ENCODE assay signal across 41 cellular contexts in genomic region chr1:26189331-26189730, GRCh38. TPM values are rescaled to one million over a fixed set of nuclear protein-coding genes. Genes with fewer than 3 reads are reported as not detected.
"Had no signal": no experiment of that assay in that cellular context is flagged by ENCODE, and none has a peak within 500 bp of the region (broad histone marks: within the 10 kb centered on the region; RNA-seq: fewer than 3 reads in every experiment).

No MANE protein-coding gene starts in this region.

- H3K4me1 ChIP-seq: adrenal gland, body of pancreas, colonic mucosa, esophagus muscularis mucosa, foreskin keratinocyte, heart left ventricle, right lobe of liver, testis, transverse colon had no signal

- H3K36me3 Mint-ChIP-seq: activated naive CD4-positive, alpha-beta T cell treated with anti-CD3 and anti-CD28 coated beads, Interleukin-2, amount 50 U/mL, for 72 hours; memory B cell; natural killer cell had no signal

- H3K27ac Mint-ChIP-seq: activated T-helper 1 cell treated with anti-CD3 and anti-CD28 coated beads, Interleukin-12 subunit alpha, Interleukin-12 subunit beta, Interleukin-2, Interleukin-4 antibody, amounts not matched to agents 30 ng/mL and 10 ng/mL and 1 ng/mL, durations not matched to agents 14 hours and 24 hours and 36 hours; immature natural killer cell; memory B cell; natural killer cell; progenitor cell of endocrine pancreas had no signal

- H3K9me3 ChIP-seq: adrenal gland, body of pancreas, colonic mucosa, esophagus muscularis mucosa, heart left ventricle, neutrophil, ovary, right lobe of liver, testis, transverse colon had no signal

- H3K4me3 Mint-ChIP-seq: activated T-helper 1 cell treated with anti-CD3 and anti-CD28 coated beads, Interleukin-12 subunit alpha, Interleukin-12 subunit beta, Interleukin-2, Interleukin-4 antibody, amounts not matched to agents 30 ng/mL and 10 ng/mL and 1 ng/mL, durations not matched to agents 14 hours and 24 hours and 36 hours; immature natural killer cell; memory B cell; natural killer cell had no signal

- H3K4me1 Mint-ChIP-seq: immature natural killer cell, memory B cell had no signal

- FAIRE-seq: endothelial cell of umbilical vein, kidney, TTC549 had no signal

- H3K27me3 ChIP-seq: adrenal gland, body of pancreas, cardiac muscle cell, colonic mucosa, dorsolateral prefrontal cortex, esophagus muscularis mucosa, foreskin keratinocyte, heart left ventricle, neutrophil, ovary, right lobe of liver, testis, transverse colon had no signal

- H3K9me3 Mint-ChIP-seq: activated naive CD4-positive, alpha-beta T cell treated with anti-CD3 and anti-CD28 coated beads, Interleukin-2, amount 50 U/mL, for 72 hours; activated T-helper 1 cell treated with anti-CD3 and anti-CD28 coated beads, Interleukin-12 subunit alpha, Interleukin-12 subunit beta, Interleukin-2, Interleukin-4 antibody, amounts not matched to agents 30 ng/mL and 10 ng/mL and 1 ng/mL, durations not matched to agents 14 hours and 24 hours and 36 hours; immature natural killer cell; memory B cell; natural killer cell had no signal

- H3K27ac ChIP-seq: adrenal gland, body of pancreas, cardiac muscle cell, colonic mucosa, dorsolateral prefrontal cortex, esophagus muscularis mucosa, foreskin keratinocyte, heart left ventricle, neutrophil, ovary, right lobe of liver, testis, transverse colon, VCaP had no signal

- DNase-seq: activated CD4-positive, alpha-beta T cell treated with anti-CD3 and anti-CD28 coated beads for 48 hours; activated CD4-positive, alpha-beta T cell treated with anti-CD3 and anti-CD28 coated beads, Interleukin-2, amount 50 U/mL, for 48 hours; activated CD8-positive, alpha-beta memory T cell treated with anti-CD3 and anti-CD28 coated beads, Interleukin-2, amount 50 U/mL, for 4 hours; activated gamma-delta T cell; activated T-cell treated with anti-CD3 and anti-CD28 coated beads, Interleukin-2, amount 50 U/mL, for 1 hour; adrenal gland; aorta; body of pancreas; cerebellar nuclear complex; colonic mucosa; dorsolateral prefrontal cortex; effector memory CD4-positive, alpha-beta T cell; foreskin keratinocyte; heart left ventricle; hypothalamus; immature natural killer cell; kidney; left colon; natural killer cell; ovary; right lobe of liver; stimulated activated CD4-positive, alpha-beta T cell treated with anti-CD3 and anti-CD28 coated beads, Interleukin-2, amount 100 ng/mL, for 48 hours; stimulated activated naive CD8-positive, alpha-beta T cell treated with anti-CD3 and anti-CD28 coated beads, Interleukin-15, Interleukin-2, amounts not matched to agents 100 U/mL and 50 U/mL, for 24 hours; testis; transverse colon had no signal

- ATAC-seq: activated naive CD4-positive, alpha-beta T cell treated with anti-CD3 and anti-CD28 coated beads, Interleukin-2, amount 50 U/mL, for 72 hours; body of pancreas; natural killer cell; stimulated activated naive CD8-positive, alpha-beta T cell treated with anti-CD3 and anti-CD28 coated beads, Interleukin-15, Interleukin-2, amounts not matched to agents 100 U/mL and 50 U/mL, for 24 hours had no signal

- H3K4me3 ChIP-seq: adrenal gland, body of pancreas, cardiac muscle cell, colonic mucosa, dorsolateral prefrontal cortex, esophagus muscularis mucosa, heart left ventricle, ovary, right lobe of liver, testis, transverse colon had no signal

- H3K36me3 ChIP-seq: adrenal gland, cardiac muscle cell, colonic mucosa, esophagus muscularis mucosa, heart left ventricle, neutrophil, ovary, right lobe of liver had no signal

RNA-seq across cellular contexts. Expression of gene CATSPER4, which starts 1.1 kb away (rescaled TPM):
- total RNA-seq: activated CD8-positive, alpha-beta memory T cell treated with anti-CD3 and anti-CD28 coated beads for 36 hours; activated naive CD4-positive, alpha-beta T cell treated with anti-CD3 and anti-CD28 coated beads, Interleukin-2, amount 50 U/mL, for 72 hours; activated T-helper 1 cell treated with anti-CD3 and anti-CD28 coated beads, Interleukin-12 subunit alpha, Interleukin-12 subunit beta, Interleukin-2, Interleukin-4 antibody, amounts not matched to agents 30 ng/mL and 10 ng/mL and 1 ng/mL, durations not matched to agents 14 hours and 24 hours and 36 hours; adrenal gland; aorta; body of pancreas; cardiac muscle cell; colonic mucosa; endothelial cell of umbilical vein; esophagus muscularis mucosa; foreskin keratinocyte; heart left ventricle; kidney; left colon; lower leg skin; natural killer cell; ovary; progenitor cell of endocrine pancreas; renal cortical epithelial cell; right lobe of liver; skeletal muscle tissue; T-helper 1 cell treated with Interleukin-12 subunit alpha and Interleukin-12 subunit beta and Interleukin-4 antibody, amounts not matched to agents 30 ng/mL and 1 ng/mL, for 36 hours; transverse colon; urinary bladder had no signal
- polyA plus RNA-seq: adrenal gland, aorta, endothelial cell of umbilical vein, foreskin keratinocyte, heart left ventricle, immature natural killer cell, ovary, urinary bladder had no signal

RNA-seq across cellular contexts. Expression of gene CNKSR1, which starts 12.0 kb away (rescaled TPM):
- total RNA-seq: endothelial cell of umbilical vein, skeletal muscle tissue had no signal
- polyA plus RNA-seq: immature natural killer cell had no signal

RNA-seq across cellular contexts. Expression of gene ZNF593OS, which starts 17.7 kb away (rescaled TPM):
- total RNA-seq: activated CD8-positive, alpha-beta memory T cell treated with anti-CD3 and anti-CD28 coated beads for 36 hours; activated naive CD4-positive, alpha-beta T cell treated with anti-CD3 and anti-CD28 coated beads, Interleukin-2, amount 50 U/mL, for 72 hours; activated T-helper 1 cell treated with anti-CD3 and anti-CD28 coated beads, Interleukin-12 subunit alpha, Interleukin-12 subunit beta, Interleukin-2, Interleukin-4 antibody, amounts not matched to agents 30 ng/mL and 10 ng/mL and 1 ng/mL, durations not matched to agents 14 hours and 24 hours and 36 hours; aorta; body of pancreas; cardiac muscle cell; colonic mucosa; endothelial cell of umbilical vein; esophagus muscularis mucosa; foreskin keratinocyte; heart left ventricle; kidney; left colon; lower leg skin; natural killer cell; ovary; progenitor cell of endocrine pancreas; renal cortical epithelial cell; right lobe of liver; skeletal muscle tissue; T-helper 1 cell treated with Interleukin-12 subunit alpha and Interleukin-12 subunit beta and Interleukin-4 antibody, amounts not matched to agents 30 ng/mL and 1 ng/mL, for 36 hours; transverse colon; urinary bladder had no signal
- polyA plus RNA-seq: endothelial cell of umbilical vein, heart left ventricle had no signal

RNA-seq across cellular contexts. Expression of gene C1orf232, which starts 20.6 kb away (rescaled TPM):
- total RNA-seq: activated CD8-positive, alpha-beta memory T cell treated with anti-CD3 and anti-CD28 coated beads for 36 hours; activated naive CD4-positive, alpha-beta T cell treated with anti-CD3 and anti-CD28 coated beads, Interleukin-2, amount 50 U/mL, for 72 hours; activated T-helper 1 cell treated with anti-CD3 and anti-CD28 coated beads, Interleukin-12 subunit alpha, Interleukin-12 subunit beta, Interleukin-2, Interleukin-4 antibody, amounts not matched to agents 30 ng/mL and 10 ng/mL and 1 ng/mL, durations not matched to agents 14 hours and 24 hours and 36 hours; adrenal gland; aorta; body of pancreas; cardiac muscle cell; colonic mucosa; dorsolateral prefrontal cortex; endothelial cell of umbilical vein; esophagus muscularis mucosa; foreskin keratinocyte; heart left ventricle; kidney; left colon; lower leg skin; natural killer cell; ovary; progenitor cell of endocrine pancreas; renal cortical epithelial cell; right lobe of liver; skeletal muscle tissue; T-helper 1 cell treated with Interleukin-12 subunit alpha and Interleukin-12 subunit beta and Interleukin-4 antibody, amounts not matched to agents 30 ng/mL and 1 ng/mL, for 36 hours; testis; transverse colon; urinary bladder had no signal
- polyA plus RNA-seq: adrenal gland, aorta, cardiac muscle cell, endothelial cell of umbilical vein, foreskin keratinocyte, heart left ventricle, immature natural killer cell, ovary, urinary bladder had no signal
